In genomic region chrX:75997692-75998091, GRCh38 we compare ENCODE assay signal across 35 cellular contexts.
A peak's percentile ranks its signal among the peaks of the same experiment; 100 is the strongest.
DNase-seq lines count a peak whose midpoint lies in the region; ATAC-seq, FAIRE-seq and TF ChIP-seq lines count a peak whose summit lies in the region.
"Had no signal": no experiment of that assay in that cellular context is flagged by ENCODE, and none has a peak within 500 bp of the region (broad histone marks: within the 10 kb centered on the region; RNA-seq: fewer than 3 reads in every experiment).

No MANE protein-coding gene starts in this region.

- H3K36me3 ChIP-seq in astrocyte (ENCODE audit: insufficient read depth, low read length), result no peaks in the 10 kb centered on the region
- H3K36me3 ChIP-seq: BE2C; BLaER1; BLaER1 treated with 17β-estradiol and CSF1 and Interleukin-3, amounts not matched to agents 10 nM and 100 nM had no signal

- ATAC-seq in HG03354 (IDR thresholded peaks at IDR 0.05; ENCODE audit: poor library complexity, severe bottlenecking, unreplicated experiment), result no peak
- ATAC-seq: A549; CD8-positive, alpha-beta T cell had no signal

- no peak overlapping the region for H3K27ac Mint-ChIP-seq in astrocyte (ENCODE audit: unreplicated experiment)
- H3K27ac Mint-ChIP-seq: B cell; CD14-positive monocyte; CD4-positive, alpha-beta memory T cell; CD4-positive, alpha-beta T cell; CD4-positive, CD25-positive, alpha-beta regulatory T cell; CD8-positive, alpha-beta memory T cell; CD8-positive, alpha-beta T cell had no signal

- no peaks in the 10 kb centered on the region for H3K27me3 ChIP-seq in astrocyte (ENCODE audit: insufficient read depth, low read length)
- H3K27me3 ChIP-seq: BE2C had no signal

- H3K9me3 Mint-ChIP-seq in astrocyte (ENCODE audit: unreplicated experiment), result no peaks in the 10 kb centered on the region
- H3K9me3 Mint-ChIP-seq: CD4-positive, alpha-beta memory T cell; CD4-positive, alpha-beta T cell; CD4-positive, CD25-positive, alpha-beta regulatory T cell; CD8-positive, alpha-beta memory T cell; CD8-positive, alpha-beta T cell had no signal

- no peaks in the 10 kb centered on the region for H4K20me1 ChIP-seq in astrocyte (ENCODE audit: insufficient read depth, low read length)
- H4K20me1 ChIP-seq: BLaER1; BLaER1 treated with 17β-estradiol and CSF1 and Interleukin-3, amounts not matched to agents 10 nM and 100 nM had no signal

- TF ChIP-seq CTCF in astrocyte (IDR thresholded peaks at IDR 0.05; ENCODE audit: insufficient read depth, low read depth, low read length), result no peak

- H3K4me2 ChIP-seq in astrocyte (ENCODE audit: low read length), result no peak overlapping the region
- H3K4me2 ChIP-seq: A549; BLaER1; BLaER1 treated with 17β-estradiol and CSF1 and Interleukin-3, amounts not matched to agents 10 nM and 100 nM had no signal

- H3K4me1 Mint-ChIP-seq in astrocyte (ENCODE audit: low read depth, unreplicated experiment), result no peaks in the 10 kb centered on the region
- H3K4me1 Mint-ChIP-seq: B cell; CD14-positive monocyte; CD4-positive, alpha-beta memory T cell; CD4-positive, CD25-positive, alpha-beta regulatory T cell; CD8-positive, alpha-beta memory T cell had no signal

- H3K4me3 ChIP-seq in astrocyte (ENCODE audit: insufficient read depth, low read depth, low read length), result no peak overlapping the region
- H3K4me3 ChIP-seq: A549; BLaER1; BLaER1 treated with 17β-estradiol and CSF1 and Interleukin-3, amounts not matched to agents 10 nM and 100 nM had no signal

- H3K9ac ChIP-seq in astrocyte (ENCODE audit: low read length), result no peak overlapping the region
- H3K9ac ChIP-seq: BLaER1; BLaER1 treated with 17β-estradiol and CSF1 and Interleukin-3, amounts not matched to agents 10 nM and 100 nM had no signal

- no peaks in the 10 kb centered on the region for H3K9me3 ChIP-seq in astrocyte (ENCODE audit: insufficient read depth, low read depth, low read length)
- H3K9me3 ChIP-seq: A549, BE2C, Caco-2 had no signal

- H3K79me2 ChIP-seq in astrocyte (ENCODE audit: insufficient read depth, low read length), result no peaks in the 10 kb centered on the region

- no peaks in the 10 kb centered on the region for H3K36me3 Mint-ChIP-seq in astrocyte (ENCODE audit: low read depth, unreplicated experiment)
- H3K36me3 Mint-ChIP-seq: CD14-positive monocyte; CD4-positive, alpha-beta memory T cell; CD4-positive, CD25-positive, alpha-beta regulatory T cell; CD8-positive, alpha-beta memory T cell; CD8-positive, alpha-beta T cell had no signal

- H3K27me3 Mint-ChIP-seq in astrocyte (ENCODE audit: low read depth, unreplicated experiment), result peaks cover 2% of the 10 kb centered on the region
- H3K27me3 Mint-ChIP-seq: B cell; CD4-positive, alpha-beta T cell; CD4-positive, CD25-positive, alpha-beta regulatory T cell had no signal

- DNase-seq in ELF-1 (ENCODE audit: low read depth, low spot score), result peak; percentile 67
- DNase-seq in astrocyte (ENCODE audit: low read depth), result no peak
- DNase-seq in left kidney (ENCODE audit: low read depth, low spot score), result peak; percentile 4
- no peak for DNase-seq in activated CD4-positive, CD25-positive, alpha-beta regulatory T cell (lab: John Stamatoyannopoulos, UW)
- DNase-seq in activated naive CD4-positive, alpha-beta T cell treated with anti-CD3 and anti-CD28 coated beads, Interleukin-2, amount 50 U/mL, for 16 hours, result no peak
- DNase-seq: 8988T; ACHN; AML-193; BE2C; C1 segment of cervical spinal cord; Caco-2; Calu3; CD4-positive, alpha-beta memory T cell; CD4-positive, alpha-beta T cell; CD4-positive, CD25-positive, alpha-beta regulatory T cell; CD8-positive, alpha-beta memory T cell; CD8-positive, alpha-beta T cell; COR-L47; DMS 273 treated with DMSO at 0.1 percent for 48 hours; DMS153; DMS53; DMS79; DMS79 treated with DMSO at 0.1 percent for 48 hours; DND-41; EL had no signal

- H3K4me3 Mint-ChIP-seq in astrocyte (ENCODE audit: unreplicated experiment), result no peak overlapping the region
- H3K4me3 Mint-ChIP-seq: B cell; CD14-positive monocyte; CD4-positive, alpha-beta memory T cell; CD4-positive, alpha-beta T cell; CD4-positive, CD25-positive, alpha-beta regulatory T cell; CD8-positive, alpha-beta memory T cell; CD8-positive, alpha-beta T cell had no signal

- H3K27ac ChIP-seq in astrocyte (ENCODE audit: low read depth, low read length), result no peak overlapping the region
- H3K27ac ChIP-seq: 22Rv1; A549; BLaER1; BLaER1 treated with 17β-estradiol and CSF1 and Interleukin-3, amounts not matched to agents 10 nM and 100 nM; C4-2B had no signal

- H3K4me1 ChIP-seq in astrocyte (ENCODE audit: insufficient read depth, low read length), result no peaks in the 10 kb centered on the region
- H3K4me1 ChIP-seq: A549; BE2C; BLaER1; BLaER1 treated with 17β-estradiol and CSF1 and Interleukin-3, amounts not matched to agents 10 nM and 100 nM; Caco-2 had no signal

- no peak overlapping the region for H2AFZ ChIP-seq in astrocyte (ENCODE audit: low read depth, low read length)

- FAIRE-seq in astrocyte (lab: Jason Lieb, UNC), result peak; percentile 79
- FAIRE-seq: A204.1, D721Med had no signal

Comparison
In these comparisons a context has a peak if more than half of its experiments do, and no peak if none do; other contexts are left out.
1. DNase-seq: peak in ELF-1 (single experiment) and left kidney (single experiment); none in astrocyte (single experiment), activated CD4-positive, CD25-positive, alpha-beta regulatory T cell (0 of 4) and activated naive CD4-positive, alpha-beta T cell treated with anti-CD3 and anti-CD28 coated beads, Interleukin-2, amount 50 U/mL, for 16 hours (single experiment).